In genomic region chr7:106775552-106775936, GRCh38 we compare ENCODE assay signal across 12 cellular contexts.
DNase-seq lines count a peak whose midpoint lies in the region; ATAC-seq and TF ChIP-seq lines count a peak whose summit lies in the region.
"Had no signal": no experiment of that assay in that cellular context is flagged by ENCODE, and none has a peak within 500 bp of the region (broad histone marks: within the 10 kb centered on the region; RNA-seq: fewer than 3 reads in every experiment).

No MANE protein-coding gene starts in this region.

- H3K9me3 ChIP-seq in hepatocyte (ENCODE audit: low read depth) (no peaks in the 10 kb centered on the region), WERI-Rb-1 (ENCODE audit: severe bottlenecking) (no peaks in the 10 kb centered on the region)
- H3K9me3 ChIP-seq: tibial artery had no signal

- peak overlapping the region; percentile 50 for H3K4me3 ChIP-seq in ACC112 (ENCODE audit: low read depth, low read length)
- H3K4me3 ChIP-seq in hepatocyte = no peak overlapping the region
- no peak overlapping the region for H3K4me3 ChIP-seq in WERI-Rb-1 (ENCODE audit: low read depth, low read length)
- H3K4me3 ChIP-seq: tibial artery had no signal

- H3K36me3 ChIP-seq in ACC112 (ENCODE audit: insufficient read depth, low read length) = no peaks in the 10 kb centered on the region
- no peaks in the 10 kb centered on the region for H3K36me3 ChIP-seq in hepatocyte (replicated peaks; ENCODE audit: insufficient read depth, low read depth)
- H3K36me3 ChIP-seq in WERI-Rb-1 = no peaks in the 10 kb centered on the region
- H3K36me3 ChIP-seq: tibial artery had no signal

- peaks cover 9% of the 10 kb centered on the region for H3K36me3 Mint-ChIP-seq in activated naive CD8-positive, alpha-beta T cell treated with anti-CD3 and anti-CD28 coated beads, Interleukin-2, amount 50 U/mL, for 24 hours (ENCODE audit: low read depth)
- H3K36me3 Mint-ChIP-seq: CD14-positive monocyte had no signal

- no peaks in the 10 kb centered on the region for H3K9me2 ChIP-seq in hepatocyte (replicated peaks; ENCODE audit: insufficient read depth)

- WGBS in hepatocyte (ENCODE audit: low lambda C conversion rate, missing lambda C conversion rate) = 71% methylated on average over 4 of the region's 4 CpGs

- no peaks in the 10 kb centered on the region for H3K79me2 ChIP-seq in ACC112 (ENCODE audit: control insufficient read depth, insufficient read depth, low read length, unreplicated experiment)
- H3K79me2 ChIP-seq in hepatocyte = no peaks in the 10 kb centered on the region

- H3K9me3 Mint-ChIP-seq in activated naive CD8-positive, alpha-beta T cell treated with anti-CD3 and anti-CD28 coated beads, Interleukin-2, amount 50 U/mL, for 24 hours = peaks cover 13% of the 10 kb centered on the region

- DNase-seq in HS-27A (ENCODE audit: low read depth) (peak; percentile 49), hepatocyte (ENCODE audit: low spot score) (no peak), posterior cingulate gyrus (no peak), WERI-Rb-1 (no peak), NCI-H1694 (lab: John Stamatoyannopoulos, UW) (no peak)
- DNase-seq in activated naive CD8-positive, alpha-beta T cell treated with anti-CD3 and anti-CD28 coated beads, Interleukin-2, amount 50 U/mL, for 24 hours = no peak
- DNase-seq: activated T-cell treated with anti-CD3 and anti-CD28 coated beads, Interleukin-2, amount 50 U/mL, for 1 hour; tibial artery had no signal

- no peaks in the 10 kb centered on the region for H4K20me1 ChIP-seq in hepatocyte (ENCODE audit: insufficient read depth, poor library complexity, severe bottlenecking)

- H2AFZ ChIP-seq in ACC112 (ENCODE audit: low read length, unreplicated experiment) (peak overlapping the region; percentile 69), hepatocyte (no peak overlapping the region)

- no peak for ATAC-seq in activated naive CD8-positive, alpha-beta T cell treated with anti-CD3 and anti-CD28 coated beads, Interleukin-2, amount 50 U/mL, for 24 hours
- ATAC-seq in HG03039 (IDR thresholded peaks at IDR 0.05; ENCODE audit: unreplicated experiment) = no peak

- H3K27me3 ChIP-seq in ACC112 (ENCODE audit: insufficient read depth, low read length) = no peaks in the 10 kb centered on the region
- no peaks in the 10 kb centered on the region for H3K27me3 ChIP-seq in hepatocyte
- H3K27me3 ChIP-seq in WERI-Rb-1 (ENCODE audit: insufficient read depth, low read depth, severe bottlenecking) = no peaks in the 10 kb centered on the region
- H3K27me3 ChIP-seq: tibial artery had no signal

- H3K27ac ChIP-seq in ACC112 (ENCODE audit: low read depth, low read length) (peak overlapping the region; percentile 81), hepatocyte (peak overlapping the region; percentile 3), WERI-Rb-1 (no peak overlapping the region)
- H3K27ac ChIP-seq: KMS-11, tibial artery had no signal

- H3K4me1 ChIP-seq in ACC112 (ENCODE audit: control insufficient read depth, insufficient read depth, low read length, unreplicated experiment) (peaks cover 42% of the 10 kb centered on the region), hepatocyte (ENCODE audit: insufficient read depth) (peaks cover 3% of the 10 kb centered on the region)
- H3K4me1 ChIP-seq: tibial artery had no signal

- H3K4me3 Mint-ChIP-seq in activated naive CD8-positive, alpha-beta T cell treated with anti-CD3 and anti-CD28 coated beads, Interleukin-2, amount 50 U/mL, for 24 hours = no peak overlapping the region

- intact Hi-C loops in posterior cingulate gyrus (cut with DNase I) = no loop called here

- H3K27me3 Mint-ChIP-seq in activated naive CD8-positive, alpha-beta T cell treated with anti-CD3 and anti-CD28 coated beads, Interleukin-2, amount 50 U/mL, for 24 hours = no peaks in the 10 kb centered on the region

- no peak overlapping the region for H3K4me2 ChIP-seq in hepatocyte
- H3K4me2 ChIP-seq: KMS-11 had no signal

- peak overlapping the region; percentile 7 for H3K27ac Mint-ChIP-seq in activated naive CD8-positive, alpha-beta T cell treated with anti-CD3 and anti-CD28 coated beads, Interleukin-2, amount 50 U/mL, for 24 hours

- H3K4me1 Mint-ChIP-seq in activated naive CD8-positive, alpha-beta T cell treated with anti-CD3 and anti-CD28 coated beads, Interleukin-2, amount 50 U/mL, for 24 hours = peaks cover 48% of the 10 kb centered on the region

- no peak for TF ChIP-seq CTCF in hepatocyte (IDR thresholded peaks at IDR 0.05; ENCODE audit: poor library complexity)
- TF ChIP-seq CTCF in WERI-Rb-1 (IDR thresholded peaks at IDR 0.05; ENCODE audit: low read depth, low read length) = no peak
